8 cellular contexts compared by ENCODE assay signal in genomic region chr3:88113311-88114162, GRCh38. TPM values are rescaled to one million over a fixed set of nuclear protein-coding genes. Genes with fewer than 3 reads are reported as not detected.
DNase-seq lines count a peak whose midpoint lies in the region; ATAC-seq lines count a peak whose summit lies in the region.

No MANE protein-coding gene starts in this region.

- no peaks in the 10 kb centered on the region for H3K9me3 ChIP-seq in effector memory CD4-positive, alpha-beta T cell (ENCODE audit: control insufficient read depth, low read length)
- no peaks in the 10 kb centered on the region for H3K9me3 ChIP-seq in mesodermal cell (ENCODE audit: control insufficient read depth, low read length)

- peak; percentile 89 for ATAC-seq in HG03159 (IDR thresholded peaks at IDR 0.05; ENCODE audit: unreplicated experiment)

- no peaks in the 10 kb centered on the region for H3K27me3 ChIP-seq in effector memory CD4-positive, alpha-beta T cell (replicated peaks; ENCODE audit: control insufficient read depth, insufficient read depth, low read length, poor library complexity, severe bottlenecking)

- H3K27ac ChIP-seq in effector memory CD4-positive, alpha-beta T cell (ENCODE audit: insufficient read depth, low read length, poor library complexity, severe bottlenecking): no peak overlapping the region
- H3K27ac ChIP-seq in mesodermal cell (ENCODE audit: low read depth, low read length, severe bottlenecking): peak overlapping the region; percentile 19

- H3K4me3 ChIP-seq in effector memory CD4-positive, alpha-beta T cell (ENCODE audit: insufficient read depth, low read depth, low read length, poor library complexity, severe bottlenecking): no peak overlapping the region
- no peak overlapping the region for H3K4me3 ChIP-seq in mesodermal cell (ENCODE audit: extremely low read depth, insufficient read depth, low read length, poor library complexity, severe bottlenecking)

- no peaks in the 10 kb centered on the region for H3K36me3 ChIP-seq in effector memory CD4-positive, alpha-beta T cell (ENCODE audit: control insufficient read depth, insufficient read depth, low read length)
- H3K36me3 ChIP-seq in mesodermal cell (ENCODE audit: control insufficient read depth, insufficient read depth, low read length): peaks cover 25% of the 10 kb centered on the region

- DNase-seq in COLO668 (lab: John Stamatoyannopoulos, UW; ENCODE audit: unreplicated experiment) (peak; percentile 30), GM19238 (ENCODE audit: insufficient read length, low spot score) (peak; percentile 1), NCI-H345 (lab: John Stamatoyannopoulos, UW) (peak; percentile 47)
- DNase-seq in activated CD4-positive, alpha-beta T cell treated with anti-CD3 and anti-CD28 coated beads for 24 hours (ENCODE audit: low read depth in 2 of 2): peak; percentile 9 to 49
- peak; percentile 11 to 32 (median 14) for DNase-seq in effector memory CD4-positive, alpha-beta T cell
- DNase-seq in stimulated activated CD8-positive, alpha-beta memory T cell treated with anti-CD3 and anti-CD28 coated beads, Interleukin-7, amount 100 ng/mL, for 1 hour (ENCODE audit: low read depth in 2 of 2): peak; percentile 7 to 26

- no peaks in the 10 kb centered on the region for H3K4me1 ChIP-seq in effector memory CD4-positive, alpha-beta T cell (ENCODE audit: control insufficient read depth, insufficient read depth, low read length, poor library complexity, severe bottlenecking)
- H3K4me1 ChIP-seq in mesodermal cell (ENCODE audit: control insufficient read depth, insufficient read depth, low read length, poor library complexity, severe bottlenecking): no peaks in the 10 kb centered on the region

- 71 to 78% methylated on average over 1 of the region's 5 CpGs for WGBS in mesodermal cell (ENCODE audit: insufficient coverage in 2 of 2), 2 experiments

RNA-seq across cellular contexts. Expression of gene C3orf38, which starts 36.2 kb away (rescaled TPM):
- 25.4 TPM for polyA plus RNA-seq in mesodermal cell (2013, experiment 1 of 2)
- polyA plus RNA-seq in mesodermal cell (2013, experiment 2 of 2): 26.6 TPM

RNA-seq across cellular contexts. Expression of gene ZNF654, which starts 54.5 kb away (rescaled TPM):
- 12.5 TPM for polyA plus RNA-seq in mesodermal cell (2013, experiment 1 of 2)
- polyA plus RNA-seq in mesodermal cell (2013, experiment 2 of 2): 13.4 TPM

RNA-seq across cellular contexts. Expression of gene CGGBP1, which starts 54.7 kb away (rescaled TPM):
- polyA plus RNA-seq in mesodermal cell (2013, experiment 1 of 2): 91.4 TPM
- 94.1 TPM for polyA plus RNA-seq in mesodermal cell (2013, experiment 2 of 2)
